In the genomic region with DNA sequence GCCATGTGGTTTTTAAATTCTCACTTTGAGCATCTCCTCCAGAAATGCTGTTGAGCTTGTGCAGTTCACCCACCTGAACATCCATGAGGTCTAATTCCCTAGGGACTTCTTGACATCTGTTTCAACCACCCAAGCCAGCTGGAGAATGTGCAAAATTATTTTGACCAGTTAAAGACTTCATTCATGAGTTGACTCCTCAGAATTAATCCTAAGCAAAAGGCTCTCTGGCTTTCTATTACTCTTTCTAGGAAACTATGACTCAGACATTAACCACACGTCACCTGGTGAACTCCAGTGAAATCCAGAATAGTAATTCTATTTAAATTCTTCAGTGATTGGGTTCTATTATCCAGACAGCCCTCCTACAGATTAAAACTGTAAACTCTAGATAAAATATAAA, we compare ENCODE assay signal across 8 cellular contexts.
DNase-seq lines count a peak whose midpoint lies in the region; ATAC-seq lines count a peak whose summit lies in the region.

No MANE protein-coding gene starts in this region.

- peak; percentile 3 for DNase-seq in DMS 273 treated with DMSO at 0.1 percent for 48 hours (lab: John Stamatoyannopoulos, UW)
- peak; percentile 84 for DNase-seq in amniotic epithelial cell (ENCODE audit: low read depth)
- no peak for DNase-seq in stimulated activated CD4-positive, alpha-beta T cell treated with anti-CD3 and anti-CD28 coated beads, Interleukin-2, amount 100 ng/mL, for 24 hours
- no peak for DNase-seq in iPS-NIHi11 (ENCODE audit: low spot score)
- no peak for DNase-seq in Ammon's horn (ENCODE audit: low spot score)

- ATAC-seq in GM19397 (IDR thresholded peaks at IDR 0.05; ENCODE audit: unreplicated experiment) (peak; percentile 59), HG03108 (IDR thresholded peaks at IDR 0.05; ENCODE audit: unreplicated experiment) (peak; percentile 63), HG03025 (IDR thresholded peaks at IDR 0.05; ENCODE audit: low FRiP score, unreplicated experiment) (no peak)

Comparison
In these comparisons a context has a peak if more than half of its experiments do, and no peak if none do; other contexts are left out.
1. DNase-seq: peak in DMS 273 treated with DMSO at 0.1 percent for 48 hours (single experiment) and amniotic epithelial cell (single experiment); none in stimulated activated CD4-positive, alpha-beta T cell treated with anti-CD3 and anti-CD28 coated beads, Interleukin-2, amount 100 ng/mL, for 24 hours (0 of 2), iPS-NIHi11 (single experiment) and Ammon's horn (single experiment).